Comparison of ENCODE assay signal across 1 cellular context in the genomic region with DNA sequence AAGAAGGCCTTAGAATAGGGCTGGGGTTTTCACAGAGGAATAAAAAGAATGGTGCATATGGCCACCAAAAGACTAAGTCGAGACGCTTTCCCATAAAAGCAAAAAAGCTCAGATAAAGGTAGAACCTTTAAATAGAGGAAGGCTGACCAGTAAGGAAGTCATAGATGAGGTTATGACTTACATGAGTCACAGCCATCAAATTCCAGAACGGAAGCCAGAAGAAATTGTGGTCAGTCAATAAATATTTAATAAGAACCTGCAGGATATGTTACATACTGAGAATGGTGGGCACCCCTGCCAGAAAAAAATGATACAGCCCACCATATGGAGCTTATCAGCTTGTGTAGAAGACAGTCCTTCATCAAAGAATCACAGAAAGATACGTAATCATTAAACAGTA.
A peak's percentile ranks its signal among the peaks of the same experiment; 100 is the strongest.
TF ChIP-seq lines count a peak whose summit lies in the region.

No MANE protein-coding gene starts in this region.

TF ChIP-seq in endothelial cell of umbilical vein, 7 proteins besides CTCF, POLR2A, EP300 and RAD21:
- TF ChIP-seq JUN (IDR thresholded peaks at IDR 0.05; ENCODE audit: borderline replicate concordance, insufficient read depth, insufficient read length, low read depth) (peak; percentile 77), MYC (IDR thresholded peaks at IDR 0.05; ENCODE audit: low read depth, low read length) (no peak), POLR2AphosphoS5 (IDR thresholded peaks at IDR 0.05; ENCODE audit: insufficient read depth, low read depth, low read length) (peak; percentile 73), FOS (IDR thresholded peaks at IDR 0.05; ENCODE audit: borderline replicate concordance, insufficient read depth, low read length) (peak; percentile 71), EZH2 (IDR thresholded peaks at IDR 0.05; ENCODE audit: borderline replicate concordance, low read depth, low read length, severe bottlenecking) (no peak), GATA2 (IDR thresholded peaks at IDR 0.05; ENCODE audit: insufficient read depth, insufficient read length, low read depth, low read length) (peak; percentile 22)
- TF ChIP-seq, protein P1, sequence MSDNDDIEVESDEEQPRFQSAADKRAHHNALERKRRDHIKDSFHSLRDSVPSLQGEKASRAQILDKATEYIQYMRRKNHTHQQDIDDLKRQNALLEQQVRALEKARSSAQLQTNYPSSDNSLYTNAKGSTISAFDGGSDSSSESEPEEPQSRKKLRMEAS (IDR thresholded peaks at IDR 0.05; ENCODE audit: insufficient read depth, insufficient read length) = no peak
